Comparison of ENCODE assay signal across 28 cellular contexts in genomic region chr12:22310276-22310675, GRCh38.
"Had no signal": no experiment of that assay in that cellular context is flagged by ENCODE, and none has a peak within 500 bp of the region (broad histone marks: within the 10 kb centered on the region; RNA-seq: fewer than 3 reads in every experiment).

No MANE protein-coding gene starts in this region.

- H3K27ac Mint-ChIP-seq: activated CD4-positive, alpha-beta memory T cell treated with anti-CD3 and anti-CD28 coated beads for 36 hours; activated CD4-positive, alpha-beta T cell treated with anti-CD3 and anti-CD28 coated beads, Interleukin-2, amount 10 ng/mL, durations not matched to agents 7 days and 5 days; activated naive CD4-positive, alpha-beta T cell treated with anti-CD3 and anti-CD28 coated beads for 36 hours; activated naive CD4-positive, alpha-beta T cell treated with anti-CD3 and anti-CD28 coated beads, Interleukin-2, amount 50 U/mL, for 72 hours; activated T-helper 1 cell treated with anti-CD3 and anti-CD28 coated beads, Interleukin-12 subunit alpha, Interleukin-12 subunit beta, Interleukin-2, Interleukin-4 antibody, amounts not matched to agents 30 ng/mL and 10 ng/mL and 1 ng/mL, durations not matched to agents 14 hours and 24 hours and 36 hours; T-helper 1 cell treated with Interleukin-12 subunit alpha and Interleukin-12 subunit beta and Interleukin-4 antibody, amounts not matched to agents 30 μg/mL and 1 μg/mL, for 36 hours; T-helper 2 cell treated with Interferon-gamma antibody and Interleukin-4, amounts not matched to agents 5 μg/mL and 100 μg/mL, for 36 hours had no signal

- H3K4me2 ChIP-seq: KMS-11, SK-N-SH had no signal

- H3K4me1 ChIP-seq: adrenal gland, body of pancreas had no signal

- H3K27me3 ChIP-seq: adrenal gland, body of pancreas, SJCRH30 had no signal

- H3K9me2 ChIP-seq: SK-N-SH had no signal

- ATAC-seq: activated naive CD4-positive, alpha-beta T cell treated with anti-CD3 and anti-CD28 coated beads, Interleukin-2, amount 50 U/mL, for 72 hours; activated T-cell treated with anti-CD3 and anti-CD28 coated beads, Interleukin-2, amount 50 U/mL, for 4 hours; body of pancreas; Panc1 had no signal

- DNase-seq: activated CD4-positive, alpha-beta memory T cell treated with anti-CD3 and anti-CD28 coated beads for 36 hours; activated CD4-positive, alpha-beta T cell treated with anti-CD3 and anti-CD28 coated beads, Interleukin-2, amount 10 ng/mL, durations not matched to agents 7 days and 5 days; activated CD8-positive, alpha-beta memory T cell treated with anti-CD3 and anti-CD28 coated beads, Interleukin-2, amount 50 U/mL, for 4 hours; activated gamma-delta T cell treated with Interleukin-2 at 50 U/mL for 16 hours; activated naive CD4-positive, alpha-beta T cell treated with anti-CD3 and anti-CD28 coated beads for 36 hours; activated T-cell treated with anti-CD3 and anti-CD28 coated beads for 4 hours; activated T-cell treated with anti-CD3 and anti-CD28 coated beads, Interleukin-2, amount 50 U/mL, for 4 hours; adrenal gland; body of pancreas; MM.1S; MV-4-11; NCI-H1092; NCI-H1436 treated with DMSO at 0.1 percent for 48 hours; NCI-H1694 treated with DMSO at 0.1 percent for 48 hours; NCI-H2029; NCI-H2171 treated with DMSO at 0.1 percent for 48 hours; NCI-H2227 treated with DMSO at 0.1 percent for 48 hours; NCI-H446 treated with DMSO at 0.1 percent for 48 hours; SHP77; SJCRH30; SK-N-SH had no signal

- H3K36me3 ChIP-seq: adrenal gland, SJCRH30 had no signal

- H3K4me3 Mint-ChIP-seq: activated CD4-positive, alpha-beta memory T cell treated with anti-CD3 and anti-CD28 coated beads for 36 hours; activated CD4-positive, alpha-beta T cell treated with anti-CD3 and anti-CD28 coated beads, Interleukin-2, amount 10 ng/mL, durations not matched to agents 7 days and 5 days; activated naive CD4-positive, alpha-beta T cell treated with anti-CD3 and anti-CD28 coated beads for 36 hours; activated T-cell treated with anti-CD3 and anti-CD28 coated beads, Interleukin-2, amount 50 U/mL, for 4 hours; activated T-helper 1 cell treated with anti-CD3 and anti-CD28 coated beads, Interleukin-12 subunit alpha, Interleukin-12 subunit beta, Interleukin-2, Interleukin-4 antibody, amounts not matched to agents 30 ng/mL and 10 ng/mL and 1 ng/mL, durations not matched to agents 14 hours and 24 hours and 36 hours; central memory CD8-positive, alpha-beta T cell; T-helper 1 cell treated with Interleukin-12 subunit alpha and Interleukin-12 subunit beta and Interleukin-4 antibody, amounts not matched to agents 30 μg/mL and 1 μg/mL, for 36 hours; T-helper 2 cell treated with Interferon-gamma antibody and Interleukin-4, amounts not matched to agents 5 μg/mL and 100 μg/mL, for 36 hours had no signal

- H3K27me3 Mint-ChIP-seq: activated CD4-positive, alpha-beta memory T cell treated with anti-CD3 and anti-CD28 coated beads for 36 hours; central memory CD8-positive, alpha-beta T cell had no signal

- H3K4me3 ChIP-seq: adrenal gland, body of pancreas, SJCRH30 had no signal

- H3K9me3 Mint-ChIP-seq: activated CD4-positive, alpha-beta memory T cell treated with anti-CD3 and anti-CD28 coated beads for 36 hours; activated CD4-positive, alpha-beta T cell treated with anti-CD3 and anti-CD28 coated beads, Interleukin-2, amount 10 ng/mL, durations not matched to agents 7 days and 5 days; activated naive CD4-positive, alpha-beta T cell treated with anti-CD3 and anti-CD28 coated beads for 36 hours; activated naive CD4-positive, alpha-beta T cell treated with anti-CD3 and anti-CD28 coated beads, Interleukin-2, amount 50 U/mL, for 72 hours; activated T-cell treated with anti-CD3 and anti-CD28 coated beads, Interleukin-2, amount 50 U/mL, for 4 hours; activated T-helper 1 cell treated with anti-CD3 and anti-CD28 coated beads, Interleukin-12 subunit alpha, Interleukin-12 subunit beta, Interleukin-2, Interleukin-4 antibody, amounts not matched to agents 30 ng/mL and 10 ng/mL and 1 ng/mL, durations not matched to agents 14 hours and 24 hours and 36 hours; central memory CD8-positive, alpha-beta T cell; T-helper 1 cell treated with Interleukin-12 subunit alpha and Interleukin-12 subunit beta and Interleukin-4 antibody, amounts not matched to agents 30 μg/mL and 1 μg/mL, for 36 hours; T-helper 2 cell treated with Interferon-gamma antibody and Interleukin-4, amounts not matched to agents 5 μg/mL and 100 μg/mL, for 36 hours had no signal

- H3K27ac ChIP-seq: adrenal gland, body of pancreas, KMS-11, SJCRH30 had no signal

- H3K9ac ChIP-seq: KMS-11, SK-N-SH had no signal

- H3K36me3 Mint-ChIP-seq: activated naive CD4-positive, alpha-beta T cell treated with anti-CD3 and anti-CD28 coated beads, Interleukin-2, amount 50 U/mL, for 72 hours had no signal

- H3K4me1 Mint-ChIP-seq: activated CD4-positive, alpha-beta T cell treated with anti-CD3 and anti-CD28 coated beads, Interleukin-2, amount 10 ng/mL, durations not matched to agents 7 days and 5 days had no signal

- H3K9me3 ChIP-seq: adrenal gland, body of pancreas, SJCRH30, SK-N-SH had no signal
